In the genomic region with DNA sequence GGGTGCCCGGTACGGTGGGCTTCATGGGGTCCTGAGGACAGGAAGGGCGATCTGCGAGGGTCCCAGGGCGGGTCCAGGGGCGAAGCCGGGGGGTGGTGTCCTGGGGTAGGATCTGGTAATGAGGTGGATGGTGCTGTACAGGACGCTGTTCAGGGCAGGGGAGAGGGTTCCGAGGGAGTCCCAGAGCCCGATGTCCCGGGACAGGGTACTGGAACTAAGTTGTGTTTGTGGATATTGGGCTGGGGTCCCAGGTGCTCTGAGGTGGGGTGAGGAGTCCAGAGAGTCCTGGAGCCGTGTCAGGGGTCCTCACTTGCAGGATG, we compare ENCODE assay signal across 7 cellular contexts. TPM values are rescaled to one million over a fixed set of nuclear protein-coding genes. Genes with fewer than 3 reads are reported as not detected.
DNase-seq lines count a peak whose midpoint lies in the region; ATAC-seq and TF ChIP-seq lines count a peak whose summit lies in the region.

No MANE protein-coding gene starts in this region.

- ATAC-seq in GM21619 (IDR thresholded peaks at IDR 0.05; ENCODE audit: unreplicated experiment): peak; percentile 17
- ATAC-seq in omental fat pad (ENCODE audit: low FRiP score): peak; percentile 3

- DNase-seq in NB4 (ENCODE audit: low read depth) (no peak), epithelial cell of esophagus (ENCODE audit: low read depth) (no peak), omental fat pad (ENCODE audit: low spot score) (no peak), erythroblast (lab: John Stamatoyannopoulos, UW) (no peak), COR-L47 (lab: John Stamatoyannopoulos, UW) (no peak)
- DNase-seq in activated effector memory CD4-positive, alpha-beta T cell treated with anti-CD3 and anti-CD28 coated beads, Interleukin-2, amount 50 U/mL, for 16 hours: no peak

- no peak for TF ChIP-seq POLR2A in NB4 (IDR thresholded peaks at IDR 0.05; ENCODE audit: extremely low read depth, insufficient read length)
- TF ChIP-seq POLR2A in erythroblast (IDR thresholded peaks at IDR 0.05; ENCODE audit: low read length): no peak

- H3K4me3 ChIP-seq in NB4 (ENCODE audit: low read depth, low read length) (peak overlapping the region; percentile 88), epithelial cell of esophagus (ENCODE audit: low read length) (peak overlapping the region; percentile 85)

- no peak for TF ChIP-seq CTCF in NB4 (IDR thresholded peaks at IDR 0.05; ENCODE audit: low read depth, low read length)
- TF ChIP-seq CTCF in epithelial cell of esophagus (IDR thresholded peaks at IDR 0.05; ENCODE audit: insufficient read depth, low read depth, low read length, missing control alignments): no peak
- no peak for TF ChIP-seq CTCF in omental fat pad (IDR thresholded peaks at IDR 0.05)

RNA-seq across cellular contexts. Expression of gene LZTR1, which starts 0.4 kb away (rescaled TPM):
- 10 to 100 TPM; 45.8 to 66.5 (median 56.9) TPM for total RNA-seq in omental fat pad

RNA-seq across cellular contexts. Expression of gene AIFM3, which starts 15.5 kb away (rescaled TPM):
- total RNA-seq in omental fat pad: 1 to 10 TPM; 1.0 to 2.6 (median 2.0) TPM

RNA-seq across cellular contexts. Expression of gene THAP7, which starts 19.4 kb away (rescaled TPM):
- 10 to 100 TPM; 27.4 to 34.2 (median 32.8) TPM for total RNA-seq in omental fat pad

RNA-seq across cellular contexts. Expression of gene P2RX6, which starts 32.4 kb away (rescaled TPM):
- total RNA-seq in omental fat pad: 1 to 10 TPM in 2 of 4 donors, not detected in 2; 1.0 to 1.9 TPM

RNA-seq across cellular contexts. Expression of gene SLC7A4, which starts 49.8 kb away (rescaled TPM):
- total RNA-seq in omental fat pad: 10 to 100 TPM in 1 of 4 donors, 1 to 10 TPM in 3; 2.2 to 13.0 (median 5.8) TPM
